Comparison of ENCODE assay signal across 8 cellular contexts in the genomic region with DNA sequence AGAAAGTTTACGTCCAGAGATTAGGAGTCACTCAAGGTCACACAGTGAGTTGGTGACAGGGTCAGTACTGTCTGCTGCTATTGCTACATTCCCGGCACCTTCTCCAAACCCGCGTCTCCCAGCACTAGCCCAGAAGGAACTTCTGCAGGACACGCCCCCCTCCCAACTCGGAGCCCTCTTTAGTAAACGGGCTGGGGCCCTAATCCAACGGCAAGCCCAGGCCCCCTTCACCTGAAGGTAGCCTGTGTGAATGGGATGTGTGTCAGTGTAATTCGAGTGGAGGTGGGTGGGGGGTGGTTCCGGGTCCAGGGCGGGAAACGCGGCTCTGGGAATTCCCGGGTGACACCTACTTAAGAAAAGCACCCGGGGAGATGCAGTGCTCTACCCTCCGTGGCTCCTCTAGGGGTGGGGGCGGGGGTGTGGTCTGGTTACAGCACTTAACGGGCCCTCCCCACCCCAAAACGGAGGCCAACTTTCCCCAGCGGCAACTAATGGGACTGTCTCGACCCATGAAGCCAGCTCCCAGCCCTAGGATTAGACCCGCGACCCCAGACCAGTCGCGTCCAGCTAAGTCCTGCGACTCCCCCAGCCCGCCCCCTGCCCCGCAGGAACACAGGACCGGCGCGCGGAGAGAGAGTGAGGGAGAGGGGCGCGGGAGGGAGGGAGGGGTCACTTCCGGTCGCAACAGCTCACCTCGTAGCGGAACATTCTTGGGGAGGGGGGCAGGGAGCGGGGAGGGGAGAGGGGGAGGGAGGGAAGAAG. TPM values are rescaled to one million over a fixed set of nuclear protein-coding genes. Genes with fewer than 3 reads are reported as not detected.
DNase-seq lines count a peak whose midpoint lies in the region; ATAC-seq and TF ChIP-seq lines count a peak whose summit lies in the region.

No MANE protein-coding gene starts in this region.

- TF ChIP-seq POLR2A in lower leg skin (IDR thresholded peaks at IDR 0.05), result no peak

- 0 to 1% methylated on average over 29 to 31 of the region's 39 CpGs for WGBS in lower leg skin, 2 donors

- peak overlapping the region; percentile 74 for H3K4me2 ChIP-seq in KMS-11

- ATAC-seq in GM21576 (IDR thresholded peaks at IDR 0.05; ENCODE audit: unreplicated experiment), result peak; percentile 23
- ATAC-seq in activated CD4-positive, CD25-positive, alpha-beta regulatory T cell treated with anti-CD3 and anti-CD28 coated beads, Interleukin-2, amount 50 U/mL, for 24 hours, result peak; percentile 28 to 38

- H3K27ac ChIP-seq in KMS-11 (peak overlapping the region; percentile 71), coronary artery (peak overlapping the region; percentile 97 to 99)

- H2AFZ ChIP-seq in KMS-11 (ENCODE audit: low read depth), result peak overlapping the region; percentile 56

- DNase-seq in ELR (ENCODE audit: low read depth) (peak; percentile 78), coronary artery (ENCODE audit: low spot score) (peak; percentile 86), lower leg skin (ENCODE audit: low spot score in 2 of 2) (peak; percentile 60 to 94), NCI-H1930 (lab: John Stamatoyannopoulos, UW) (no peak)
- peak; percentile 49 to 74 (median 69) for DNase-seq in stimulated activated CD4-positive, alpha-beta T cell treated with anti-CD3 and anti-CD28 coated beads, TNF-alpha, amount 100 ng/mL, for 4 hours (ENCODE audit: low read depth in 3 of 3)

- peak overlapping the region; percentile 51 for H3K4me3 ChIP-seq in KMS-11 (IDR thresholded peaks at IDR 0.05; ENCODE audit: insufficient read depth, low read depth, low read length)
- peak overlapping the region; percentile 86 for H3K4me3 ChIP-seq in coronary artery
- peak overlapping the region; percentile 93 for H3K4me3 ChIP-seq in lower leg skin (ENCODE audit: low read depth, poor library complexity, severe bottlenecking)

- H3K27me3 ChIP-seq in KMS-11 (ENCODE audit: insufficient read depth, low read depth), result no peaks in the 10 kb centered on the region

- no peaks in the 10 kb centered on the region for H4K20me1 ChIP-seq in KMS-11 (ENCODE audit: insufficient read depth)

- intact Hi-C loops in lower leg skin (cut with DNase I; ENCODE audit: low total_unique reads), result no loop called here

- H3K4me1 ChIP-seq in KMS-11 (ENCODE audit: low read depth, poor library complexity, severe bottlenecking), result peaks cover 15% of the 10 kb centered on the region

- peak overlapping the region; percentile 79 for H3K9ac ChIP-seq in KMS-11

- peaks cover 24% of the 10 kb centered on the region for H3K79me2 ChIP-seq in KMS-11 (ENCODE audit: insufficient read depth, low read depth)

- H3K36me3 ChIP-seq in KMS-11 (ENCODE audit: insufficient read depth), result peaks cover 5% of the 10 kb centered on the region; the same call in 1 of the 2 replicates

- TF ChIP-seq CTCF in KMS-11 (conservative IDR thresholded peaks at IDR 0.05; ENCODE audit: low read depth, low read length), result no peak
- TF ChIP-seq CTCF in coronary artery (IDR thresholded peaks at IDR 0.05), result no peak
- TF ChIP-seq CTCF in lower leg skin (IDR thresholded peaks at IDR 0.05), result no peak

RNA-seq across cellular contexts. Expression of gene PATL1, which starts 0.5 kb away (rescaled TPM):
- total RNA-seq in lower leg skin, result 10 to 100 TPM; 17.4 to 21.7 (median 18.5) TPM

RNA-seq across cellular contexts. Expression of gene OR10V1, which starts 45.3 kb away (rescaled TPM):
- not detected for total RNA-seq in lower leg skin

RNA-seq across cellular contexts. Expression of gene OSBP, which starts 52.8 kb away (rescaled TPM):
- 10 to 100 TPM; 42.4 to 52.9 (median 43.8) TPM for total RNA-seq in lower leg skin

Comparison
In these comparisons a context has a peak if more than half of its experiments do, and no peak if none do; other contexts are left out.
1. DNase-seq: peak in ELR (single experiment), coronary artery (single experiment), lower leg skin (2 of 2) and stimulated activated CD4-positive, alpha-beta T cell treated with anti-CD3 and anti-CD28 coated beads, TNF-alpha, amount 100 ng/mL, for 4 hours (3 of 3); none in NCI-H1930 (0 of 2).
2. Peak in every context shown above with its lines, with median percentiles within 50 percentile points of each other: H3K4me3 ChIP-seq.